8 cellular contexts compared by ENCODE assay signal in genomic region chr1:211258310-211258755, GRCh38. TPM values are rescaled to one million over a fixed set of nuclear protein-coding genes. Genes with fewer than 3 reads are reported as not detected.
A peak's percentile ranks its signal among the peaks of the same experiment; 100 is the strongest.
DNase-seq lines count a peak whose midpoint lies in the region; ATAC-seq and TF ChIP-seq lines count a peak whose summit lies in the region.

No MANE protein-coding gene starts in this region.

- no peak for TF ChIP-seq CTCF in OCI-LY7 (conservative IDR thresholded peaks at IDR 0.05; ENCODE audit: low read length)

- POLR2A ChIA-PET in CD4-positive, alpha-beta memory T cell (lab: Charles Lee; ENCODE audit: partially characterized antibody), result interaction anchor here (0.6 to 1.7 kb wide), 18 partner anchors 8 to 1792 kb away, joined by 3 to 16 read pairs (median 4); partner anchors contain the start of genes NSL1, SLC30A1 and TATDN3
- POLR2A ChIA-PET in OCI-LY7 (lab: Charles Lee), result interaction anchor here (0.6 to 0.9 kb wide), 2 partner anchors 18 to 144 kb away, joined by 3 to 4 read pairs; no protein-coding TSS in a partner anchor

- H3K4me1 ChIP-seq in CD4-positive, alpha-beta memory T cell (ENCODE audit: insufficient read depth, low read length), result peaks cover 18% of the 10 kb centered on the region
- H3K4me1 ChIP-seq in HUES6 (ENCODE audit: control insufficient read depth, insufficient read depth, low read length) (peaks cover 17% of the 10 kb centered on the region), OCI-LY7 (ENCODE audit: insufficient read depth, low read length, poor library complexity, severe bottlenecking) (peaks cover 16% of the 10 kb centered on the region)

- peak; percentile 36 for ATAC-seq in GM21390 (IDR thresholded peaks at IDR 0.05; ENCODE audit: unreplicated experiment)

- peak overlapping the region; percentile 96 for H2AFZ ChIP-seq in OCI-LY7 (ENCODE audit: low read length)

- peaks cover 0 to 19% of the 10 kb centered on the region in 2 donors for H3K36me3 Mint-ChIP-seq in CD4-positive, alpha-beta memory T cell

- H3K4me3 ChIP-seq in CD4-positive, alpha-beta memory T cell (ENCODE audit: low read length in 2 of 2), result peak overlapping the region; percentile 68 to 70
- H3K4me3 ChIP-seq in HUES6 (ENCODE audit: low read depth, low read length), result peak overlapping the region; percentile 82
- H3K4me3 ChIP-seq in OCI-LY7 (ENCODE audit: low read depth, low read length, poor library complexity, severe bottlenecking), result peak overlapping the region; percentile 87

- no peaks in the 10 kb centered on the region for H4K20me1 ChIP-seq in OCI-LY7 (ENCODE audit: insufficient read depth, low read length)

- peak overlapping the region; percentile 84 to 98 (median 91) for H3K27ac Mint-ChIP-seq in CD4-positive, alpha-beta memory T cell

- intact Hi-C loops in CD4-positive, alpha-beta memory T cell (cut with micrococcal nuclease), result loop anchor here (1.0 to 5.0 kb wide), 7 partner anchors 29 to 1534 kb away; partner anchors contain the start of genes HHAT, KCNH1, NSL1 and TATDN3
- intact Hi-C loops in OCI-LY7 (cut with micrococcal nuclease; ENCODE audit: unreplicated experiment), result loop anchor here (2.0 to 5.0 kb wide), 3 partner anchors 320 to 1029 kb away; partner anchors contain the start of genes PPP2R5A and SLC30A1

- peaks cover 26% of the 10 kb centered on the region for H3K79me2 ChIP-seq in OCI-LY7 (ENCODE audit: insufficient read depth, low read depth, low read length)

- peak overlapping the region; percentile 93 for H3K9ac ChIP-seq in HUES6 (ENCODE audit: low read length)

- H3K9me3 Mint-ChIP-seq in CD4-positive, alpha-beta memory T cell, result no peaks in the 10 kb centered on the region

- no peaks in the 10 kb centered on the region for H3K27me3 ChIP-seq in CD4-positive, alpha-beta memory T cell (ENCODE audit: insufficient read depth, low read length)
- no peaks in the 10 kb centered on the region for H3K27me3 ChIP-seq in HUES6 (ENCODE audit: control insufficient read depth, insufficient read depth, low read length)

- no peaks in the 10 kb centered on the region for H3K9me3 ChIP-seq in CD4-positive, alpha-beta memory T cell (ENCODE audit: control insufficient read depth in 1 of 2, low read length in 2 of 2)
- H3K9me3 ChIP-seq in HUES6 (ENCODE audit: control insufficient read depth, insufficient read depth, low read depth, low read length) (no peaks in the 10 kb centered on the region), OCI-LY7 (ENCODE audit: low read length) (no peaks in the 10 kb centered on the region)

- peak overlapping the region; percentile 97 for H3K4me2 ChIP-seq in OCI-LY7 (ENCODE audit: low read length)

- H3K9me2 ChIP-seq in OCI-LY7 (ENCODE audit: insufficient read depth, low read length), result no peaks in the 10 kb centered on the region

- peak overlapping the region; percentile 77 for H3K27ac ChIP-seq in CD4-positive, alpha-beta memory T cell (ENCODE audit: low read depth, low read length)
- H3K27ac ChIP-seq in HUES6 (ENCODE audit: low read depth, low read length), result peak overlapping the region; percentile 95
- H3K27ac ChIP-seq in OCI-LY7 (ENCODE audit: low read depth, low read length, poor library complexity, severe bottlenecking), result peak overlapping the region; percentile 96
- H3K27ac ChIP-seq in epithelial cell of prostate, result peak overlapping the region; percentile 97

- no peaks in the 10 kb centered on the region for H3K36me3 ChIP-seq in CD4-positive, alpha-beta memory T cell (ENCODE audit: insufficient read depth, low read length)
- no peaks in the 10 kb centered on the region; the same call in 1 of the 2 replicates for H3K36me3 ChIP-seq in HUES6 (ENCODE audit: control insufficient read depth, insufficient read depth, low read length)
- peaks cover 11% of the 10 kb centered on the region for H3K36me3 ChIP-seq in OCI-LY7 (ENCODE audit: insufficient read depth, low read length)

- no peaks in the 10 kb centered on the region for H3K27me3 Mint-ChIP-seq in CD4-positive, alpha-beta memory T cell

- H3K4me1 Mint-ChIP-seq in CD4-positive, alpha-beta memory T cell, result peaks cover 10 to 26% (median 16%) of the 10 kb centered on the region in 4 donors

- H3K4me3 Mint-ChIP-seq in CD4-positive, alpha-beta memory T cell, result peak overlapping the region; percentile 82 to 94 (median 90)

- CTCF ChIA-PET in CD4-positive, alpha-beta memory T cell (lab: Charles Lee; ENCODE audit: partially characterized antibody), result interaction anchor here (0.6 to 1.9 kb wide), 9 partner anchors 10 to 776 kb away, joined by 3 to 7 read pairs (median 3); partner anchors contain the start of gene KCNH1
- CTCF ChIA-PET in OCI-LY7 (lab: Charles Lee; ENCODE audit: unreplicated experiment), result no interaction called here

- BruUV-seq in OCI-LY7 (replicated peaks; lab: Mats Ljungman, UMichigan), result no TSS peak

- peak; percentile 54 to 68 (median 60) for DNase-seq in CD4-positive, alpha-beta memory T cell
- DNase-seq in OCI-LY7 (ENCODE audit: low spot score) (peak; percentile 64), activated T-cell treated with anti-CD3 and anti-CD28 coated beads for 48 hours (ENCODE audit: low read depth) (peak; percentile 56), epithelial cell of prostate (ENCODE audit: low read depth, low spot score) (no peak), mucosa of gallbladder (ENCODE audit: low spot score) (peak; percentile 78)
- peak; percentile 72 for DNase-seq in stimulated activated CD8-positive, alpha-beta memory T cell treated with anti-CD3 and anti-CD28 coated beads, Interleukin-4, amount 100 ng/mL, for 48 hours

RNA-seq across cellular contexts. Expression of gene RCOR3, which starts 0.8 kb away (rescaled TPM):
- total RNA-seq in CD4-positive, alpha-beta memory T cell, result 10 to 100 TPM; 69.5 to 74.7 TPM
- 10 to 100 TPM; 14.4 to 23.9 TPM for polyA plus RNA-seq in CD4-positive, alpha-beta memory T cell
- 32.3 and 34.8 TPM in 2 replicates for total RNA-seq in OCI-LY7 (2014; rRNA removed; shearing (Covaris generic))
- total RNA-seq in OCI-LY7 (2022) (62.3 and 79.7 TPM in 2 replicates), mucosa of gallbladder (42.1 TPM)
